In the genomic region with DNA sequence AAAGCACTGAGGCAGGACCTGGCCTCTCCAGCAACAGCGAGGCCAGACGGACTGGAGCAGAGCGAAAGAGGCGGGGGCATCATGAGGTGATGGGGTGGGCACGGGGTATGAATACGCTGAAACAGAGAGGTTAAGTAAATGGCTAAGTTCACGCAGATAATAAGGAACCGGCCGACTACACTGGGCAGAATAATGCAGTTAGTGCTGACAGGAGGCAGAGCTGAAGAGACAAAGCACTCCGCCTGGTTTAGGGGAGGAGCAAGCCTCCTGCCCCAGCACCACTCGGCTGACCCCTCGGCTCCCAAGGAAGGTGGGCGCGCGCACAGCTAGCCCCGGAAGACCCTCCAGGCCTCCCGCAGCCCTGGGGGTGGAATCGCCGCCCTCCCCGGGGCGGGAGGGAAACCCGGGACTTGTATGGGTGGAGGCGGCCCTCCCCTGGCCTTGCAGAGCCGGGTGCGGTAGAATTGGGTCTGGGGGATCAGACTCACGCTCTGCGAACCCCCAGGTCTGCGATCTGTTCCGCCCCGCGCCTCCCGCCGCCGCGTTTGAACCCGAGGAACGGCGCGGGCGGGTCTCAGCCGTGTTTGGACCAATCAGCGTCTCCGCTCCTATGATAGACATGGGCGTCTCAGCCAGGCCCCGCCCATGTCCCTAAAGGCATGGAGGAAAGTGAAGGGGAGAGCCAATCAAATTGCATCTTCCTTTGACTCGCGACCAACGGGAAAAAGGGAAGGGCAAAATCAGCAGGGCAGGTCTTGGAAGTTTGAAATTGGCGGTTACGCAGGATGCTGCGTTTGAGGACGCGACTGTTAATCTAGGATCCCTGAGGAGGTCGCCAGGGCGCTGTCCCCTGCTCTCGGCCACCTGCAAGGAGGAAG, we compare ENCODE assay signal across 8 cellular contexts. TPM values are rescaled to one million over a fixed set of nuclear protein-coding genes. Genes with fewer than 3 reads are reported as not detected.
DNase-seq lines count a peak whose midpoint lies in the region; ATAC-seq and TF ChIP-seq lines count a peak whose summit lies in the region.

A gene with protein sequence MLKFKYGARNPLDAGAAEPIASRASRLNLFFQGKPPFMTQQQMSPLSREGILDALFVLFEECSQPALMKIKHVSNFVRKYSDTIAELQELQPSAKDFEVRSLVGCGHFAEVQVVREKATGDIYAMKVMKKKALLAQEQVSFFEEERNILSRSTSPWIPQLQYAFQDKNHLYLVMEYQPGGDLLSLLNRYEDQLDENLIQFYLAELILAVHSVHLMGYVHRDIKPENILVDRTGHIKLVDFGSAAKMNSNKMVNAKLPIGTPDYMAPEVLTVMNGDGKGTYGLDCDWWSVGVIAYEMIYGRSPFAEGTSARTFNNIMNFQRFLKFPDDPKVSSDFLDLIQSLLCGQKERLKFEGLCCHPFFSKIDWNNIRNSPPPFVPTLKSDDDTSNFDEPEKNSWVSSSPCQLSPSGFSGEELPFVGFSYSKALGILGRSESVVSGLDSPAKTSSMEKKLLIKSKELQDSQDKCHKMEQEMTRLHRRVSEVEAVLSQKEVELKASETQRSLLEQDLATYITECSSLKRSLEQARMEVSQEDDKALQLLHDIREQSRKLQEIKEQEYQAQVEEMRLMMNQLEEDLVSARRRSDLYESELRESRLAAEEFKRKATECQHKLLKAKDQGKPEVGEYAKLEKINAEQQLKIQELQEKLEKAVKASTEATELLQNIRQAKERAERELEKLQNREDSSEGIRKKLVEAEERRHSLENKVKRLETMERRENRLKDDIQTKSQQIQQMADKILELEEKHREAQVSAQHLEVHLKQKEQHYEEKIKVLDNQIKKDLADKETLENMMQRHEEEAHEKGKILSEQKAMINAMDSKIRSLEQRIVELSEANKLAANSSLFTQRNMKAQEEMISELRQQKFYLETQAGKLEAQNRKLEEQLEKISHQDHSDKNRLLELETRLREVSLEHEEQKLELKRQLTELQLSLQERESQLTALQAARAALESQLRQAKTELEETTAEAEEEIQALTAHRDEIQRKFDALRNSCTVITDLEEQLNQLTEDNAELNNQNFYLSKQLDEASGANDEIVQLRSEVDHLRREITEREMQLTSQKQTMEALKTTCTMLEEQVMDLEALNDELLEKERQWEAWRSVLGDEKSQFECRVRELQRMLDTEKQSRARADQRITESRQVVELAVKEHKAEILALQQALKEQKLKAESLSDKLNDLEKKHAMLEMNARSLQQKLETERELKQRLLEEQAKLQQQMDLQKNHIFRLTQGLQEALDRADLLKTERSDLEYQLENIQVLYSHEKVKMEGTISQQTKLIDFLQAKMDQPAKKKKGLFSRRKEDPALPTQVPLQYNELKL (N-terminal part only) (minus strand): TSS at position 560 of the 878 bp plus-strand sequence. CDS start 1,152 bp downstream, outside the sequence.

- H3K27ac ChIP-seq in adrenal gland = no peak within 1 kb of the TSS

- no peaks in the 10 kb centered on the region for H3K36me3 ChIP-seq in adrenal gland (replicated peaks in 1 of 2)

- TF ChIP-seq POLR2A in GM15510 (IDR thresholded peaks at IDR 0.05; ENCODE audit: borderline replicate concordance, extremely low read depth, insufficient read length) = peak; percentile 66
- TF ChIP-seq POLR2A in adrenal gland (IDR thresholded peaks at IDR 0.05) = no peak

- DNase-seq in NCI-H146 treated with DMSO at 0.1 percent for 48 hours (lab: John Stamatoyannopoulos, UW; ENCODE audit: unreplicated experiment) (peak; percentile 91), T-helper 1 cell (peak; percentile 75 to 93 (median 81)), adrenal gland (peak; percentile 88 to 94 (median 89)), left cardiac atrium (peak; percentile 89), posterior vena cava (ENCODE audit: low spot score) (peak; percentile 95), ureter (ENCODE audit: low spot score) (peak; percentile 88)

- intact Hi-C loops in adrenal gland (cut with DNase I) = no loop called here
- intact Hi-C loops in left cardiac atrium (cut with DNase I) = no loop called here
- intact Hi-C loops in posterior vena cava (cut with DNase I) = no loop called here

- peak within 1 kb of the TSS in 3 of 4 donors; percentile 49 to 67 (median 55) for H3K4me3 ChIP-seq in adrenal gland

- no peak for TF ChIP-seq CTCF in adrenal gland (IDR thresholded peaks at IDR 0.05)

- WGBS in adrenal gland, 4 donors = 0 to 3% (median 1%) methylated on average over 20 to 56 of the region's 56 CpGs

- peak; percentile 99 for ATAC-seq in HG02884 (IDR thresholded peaks at IDR 0.05; ENCODE audit: unreplicated experiment)
- peak; percentile 100 for ATAC-seq in left cardiac atrium

- H3K9me3 ChIP-seq in adrenal gland (replicated peaks in 1 of 3) = no peaks in the 10 kb centered on the region

- no peaks in the 10 kb centered on the region for H3K27me3 ChIP-seq in adrenal gland

- peaks cover 3 to 8% of the 10 kb centered on the region in 2 donors for H3K4me1 ChIP-seq in adrenal gland (replicated peaks in 1 of 2)

RNA-seq across cellular contexts. Expression of the gene that starts here (rescaled TPM):
- total RNA-seq in adrenal gland (10 to 100 TPM in 7 of 8 donors, 1 to 10 TPM in 1; 4.3 to 65.9 (median 19.8) TPM), left cardiac atrium (1 to 10 TPM; 1.7 to 3.1 TPM), posterior vena cava (1 to 10 TPM; 2.7 to 4.6 TPM), ureter (4.1 TPM)
- polyA plus RNA-seq in adrenal gland = 10 to 100 TPM in 2 of 3 donors, 1 to 10 TPM in 1; 5.9 to 24.9 (median 13.3) TPM
